In genomic region chr16:17544304-17544703, GRCh38 we compare ENCODE assay signal across 20 cellular contexts.
"Had no signal": no experiment of that assay in that cellular context is flagged by ENCODE, and none has a peak within 500 bp of the region (broad histone marks: within the 10 kb centered on the region; RNA-seq: fewer than 3 reads in every experiment).

No MANE protein-coding gene starts in this region.

- ATAC-seq: stimulated activated effector memory CD8-positive, alpha-beta T cell treated with anti-CD3 and anti-CD28 coated beads, Interleukin-12 subunit alpha, Interleukin-12 subunit beta, amount 100 ng/mL, for 72 hours; stimulated activated memory B cell treated with anti-CD40 and anti-IgM and Interleukin-4, amounts not matched to agents 10 μg/mL and 1 μg/mL and 100 μg/mL, for 72 hours; stimulated activated naive B cell treated with anti-CD40 and anti-IgM and Interleukin-4, amounts not matched to agents 10 μg/mL and 1 μg/mL and 100 μg/mL, for 72 hours; stimulated activated naive CD8-positive, alpha-beta T cell treated with anti-CD3 and anti-CD28 coated beads, Interleukin-15, amount 100 ng/mL, for 72 hours; stimulated activated naive CD8-positive, alpha-beta T cell treated with anti-CD3 and anti-CD28 coated beads, Interleukin-15, Interleukin-2, amounts not matched to agents 100 U/mL and 50 U/mL, for 24 hours; upper lobe of right lung had no signal

- DNase-seq: stimulated activated naive B cell treated with anti-CD40 and anti-IgM and Interleukin-4, amounts not matched to agents 10 μg/mL and 1 μg/mL and 100 μg/mL, for 72 hours; stimulated activated naive CD4-positive, alpha-beta T cell; stimulated activated naive CD4-positive, alpha-beta T cell treated with Interleukin-2 at 50 U/mL for 16 hours; stimulated activated naive CD8-positive, alpha-beta T cell treated with anti-CD3 and anti-CD28 coated beads, Interleukin-15, amount 100 ng/mL, for 72 hours; stomach; substantia nigra; thyroid gland; transverse colon; upper lobe of left lung; upper lobe of right lung; uterus had no signal

- H3K4me3 ChIP-seq: stomach, suprapubic skin, testis, thoracic aorta, thyroid gland, tibial artery, tibial nerve, transverse colon, upper lobe of left lung, upper lobe of right lung, uterus, vagina had no signal

- H3K27ac ChIP-seq: stomach, suprapubic skin, testis, thoracic aorta, thyroid gland, tibial artery, tibial nerve, transverse colon, upper lobe of left lung, upper lobe of right lung, uterus, vagina had no signal

- H3K4me1 ChIP-seq: stomach, suprapubic skin, testis, tibial artery, tibial nerve, transverse colon, upper lobe of left lung, upper lobe of right lung, uterus, vagina had no signal

- H3K27me3 ChIP-seq: suprapubic skin, testis, thyroid gland, tibial nerve, transverse colon, upper lobe of left lung, uterus, vagina had no signal

- H3K9me3 ChIP-seq: stomach, suprapubic skin, testis, thoracic aorta, thyroid gland, tibial artery, tibial nerve, transverse colon, upper lobe of left lung, upper lobe of right lung, uterus, vagina had no signal

- H3K36me3 ChIP-seq: stomach, suprapubic skin, thoracic aorta, thyroid gland, tibial artery, tibial nerve, transverse colon, upper lobe of left lung, upper lobe of right lung, uterus, vagina had no signal
